8 cellular contexts compared by ENCODE assay signal in genomic region chr5:131589510-131590348, GRCh38. TPM values are rescaled to one million over a fixed set of nuclear protein-coding genes. Genes with fewer than 3 reads are reported as not detected.
A peak's percentile ranks its signal among the peaks of the same experiment; 100 is the strongest.
DNase-seq lines count a peak whose midpoint lies in the region; TF ChIP-seq lines count a peak whose summit lies in the region.

No MANE protein-coding gene starts in this region.

- no peaks in the 10 kb centered on the region for H3K36me3 ChIP-seq in neural cell (ENCODE audit: insufficient read depth, low read length)

- DNase-seq in Caki2 (ENCODE audit: low read depth) (peak; percentile 31), GM19238 (ENCODE audit: insufficient read length, low spot score) (peak; percentile 13), NCI-H1417 (lab: John Stamatoyannopoulos, UW) (peak; percentile 6 to 59 (median 14)), fibroblast of the conjunctiva (ENCODE audit: low read depth) (peak; percentile 61), GOT3 (lab: John Stamatoyannopoulos, UW) (no peak), OCI-M2 (lab: John Stamatoyannopoulos, UW; ENCODE audit: unreplicated experiment) (no peak)

- no peaks in the 10 kb centered on the region for H3K79me2 ChIP-seq in neural cell (replicated peaks; ENCODE audit: insufficient read depth, low read length)

- H3K9me3 ChIP-seq in neural cell (ENCODE audit: low read length): no peaks in the 10 kb centered on the region

- H4K20me1 ChIP-seq in neural cell (ENCODE audit: insufficient read depth): no peaks in the 10 kb centered on the region

- no peaks in the 10 kb centered on the region for H3F3A ChIP-seq in neural cell (ENCODE audit: insufficient read depth, low read length, poor library complexity, severe bottlenecking)

- H3K4me2 ChIP-seq in neural cell (ENCODE audit: low read length): no peak overlapping the region

- H3K4me3 ChIP-seq in WI38 (ENCODE audit: low read depth, low read length): no peak overlapping the region
- no peak overlapping the region for H3K4me3 ChIP-seq in neural cell (ENCODE audit: low read length)

- TF ChIP-seq EP300 in neural cell (conservative IDR thresholded peaks at IDR 0.05; ENCODE audit: poor library complexity, severe bottlenecking): no peak

- no peaks in the 10 kb centered on the region for H3K9me2 ChIP-seq in neural cell (ENCODE audit: insufficient read depth, low read length)

- peak; percentile 89 for TF ChIP-seq RAD21 in neural cell (conservative IDR thresholded peaks at IDR 0.05)

- in situ Hi-C loops in Caki2 (cut with HindIII; ENCODE audit: low pct_unique_long_range_greater_than_20kb, low sequenced_read_pairs): no loop called here

- H3K9ac ChIP-seq in neural cell (ENCODE audit: low read length): no peak overlapping the region

- H3K27ac ChIP-seq in neural cell (ENCODE audit: low read length): no peak overlapping the region

- no peaks in the 10 kb centered on the region for H3K27me3 ChIP-seq in neural cell (ENCODE audit: insufficient read depth, low read depth, low read length)

- no peak overlapping the region for H2AFZ ChIP-seq in neural cell (ENCODE audit: low read depth, low read length)

- TF ChIP-seq CTCF in WI38 (IDR thresholded peaks at IDR 0.05; ENCODE audit: low read depth, low read length) (peak; percentile 73), neural cell (IDR thresholded peaks at IDR 0.05; ENCODE audit: poor library complexity, severe bottlenecking) (peak; percentile 92)

TF ChIP-seq in neural cell, 6 proteins besides CTCF, POLR2A, EP300 and RAD21:
- peak; percentile 87 for TF ChIP-seq SMC3 (conservative IDR thresholded peaks at IDR 0.05; ENCODE audit: poor library complexity)
- no peak for TF ChIP-seq MXI1 (conservative IDR thresholded peaks at IDR 0.05; ENCODE audit: poor library complexity, severe bottlenecking)
- TF ChIP-seq TAF1 (IDR thresholded peaks at IDR 0.05; ENCODE audit: low read depth): no peak
- TF ChIP-seq, protein P1, sequence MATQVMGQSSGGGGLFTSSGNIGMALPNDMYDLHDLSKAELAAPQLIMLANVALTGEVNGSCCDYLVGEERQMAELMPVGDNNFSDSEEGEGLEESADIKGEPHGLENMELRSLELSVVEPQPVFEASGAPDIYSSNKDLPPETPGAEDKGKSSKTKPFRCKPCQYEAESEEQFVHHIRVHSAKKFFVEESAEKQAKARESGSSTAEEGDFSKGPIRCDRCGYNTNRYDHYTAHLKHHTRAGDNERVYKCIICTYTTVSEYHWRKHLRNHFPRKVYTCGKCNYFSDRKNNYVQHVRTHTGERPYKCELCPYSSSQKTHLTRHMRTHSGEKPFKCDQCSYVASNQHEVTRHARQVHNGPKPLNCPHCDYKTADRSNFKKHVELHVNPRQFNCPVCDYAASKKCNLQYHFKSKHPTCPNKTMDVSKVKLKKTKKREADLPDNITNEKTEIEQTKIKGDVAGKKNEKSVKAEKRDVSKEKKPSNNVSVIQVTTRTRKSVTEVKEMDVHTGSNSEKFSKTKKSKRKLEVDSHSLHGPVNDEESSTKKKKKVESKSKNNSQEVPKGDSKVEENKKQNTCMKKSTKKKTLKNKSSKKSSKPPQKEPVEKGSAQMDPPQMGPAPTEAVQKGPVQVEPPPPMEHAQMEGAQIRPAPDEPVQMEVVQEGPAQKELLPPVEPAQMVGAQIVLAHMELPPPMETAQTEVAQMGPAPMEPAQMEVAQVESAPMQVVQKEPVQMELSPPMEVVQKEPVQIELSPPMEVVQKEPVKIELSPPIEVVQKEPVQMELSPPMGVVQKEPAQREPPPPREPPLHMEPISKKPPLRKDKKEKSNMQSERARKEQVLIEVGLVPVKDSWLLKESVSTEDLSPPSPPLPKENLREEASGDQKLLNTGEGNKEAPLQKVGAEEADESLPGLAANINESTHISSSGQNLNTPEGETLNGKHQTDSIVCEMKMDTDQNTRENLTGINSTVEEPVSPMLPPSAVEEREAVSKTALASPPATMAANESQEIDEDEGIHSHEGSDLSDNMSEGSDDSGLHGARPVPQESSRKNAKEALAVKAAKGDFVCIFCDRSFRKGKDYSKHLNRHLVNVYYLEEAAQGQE (IDR thresholded peaks at IDR 0.05; ENCODE audit: borderline replicate concordance): no peak
- TF ChIP-seq POLR2AphosphoS5 (IDR thresholded peaks at IDR 0.05): no peak
- TF ChIP-seq EZH2 (IDR thresholded peaks at IDR 0.05; ENCODE audit: borderline replicate concordance, insufficient read depth, low read length, poor library complexity, severe bottlenecking): no peak

RNA-seq across cellular contexts. Expression of gene RAPGEF6, which starts 45.3 kb away (rescaled TPM):
- total RNA-seq in Caki2 (2014; rRNA removed; shearing (Covaris generic); ENCODE audit: low replicate concordance): 1.8 and 21.8 TPM in 2 replicates
- polyA plus RNA-seq in neural cell: 121 and 125 TPM in 2 replicates
- 270 and 365 TPM in 2 replicates for polyA minus RNA-seq in neural cell

Comparison
In these comparisons a context has a peak if more than half of its experiments do, and no peak if none do; other contexts are left out.
1. DNase-seq: peak in Caki2 (single experiment), GM19238 (single experiment), NCI-H1417 (3 of 3) and fibroblast of the conjunctiva (single experiment); none in GOT3 (single experiment) and OCI-M2 (single experiment).